8 cellular contexts compared by ENCODE assay signal in the genomic region with DNA sequence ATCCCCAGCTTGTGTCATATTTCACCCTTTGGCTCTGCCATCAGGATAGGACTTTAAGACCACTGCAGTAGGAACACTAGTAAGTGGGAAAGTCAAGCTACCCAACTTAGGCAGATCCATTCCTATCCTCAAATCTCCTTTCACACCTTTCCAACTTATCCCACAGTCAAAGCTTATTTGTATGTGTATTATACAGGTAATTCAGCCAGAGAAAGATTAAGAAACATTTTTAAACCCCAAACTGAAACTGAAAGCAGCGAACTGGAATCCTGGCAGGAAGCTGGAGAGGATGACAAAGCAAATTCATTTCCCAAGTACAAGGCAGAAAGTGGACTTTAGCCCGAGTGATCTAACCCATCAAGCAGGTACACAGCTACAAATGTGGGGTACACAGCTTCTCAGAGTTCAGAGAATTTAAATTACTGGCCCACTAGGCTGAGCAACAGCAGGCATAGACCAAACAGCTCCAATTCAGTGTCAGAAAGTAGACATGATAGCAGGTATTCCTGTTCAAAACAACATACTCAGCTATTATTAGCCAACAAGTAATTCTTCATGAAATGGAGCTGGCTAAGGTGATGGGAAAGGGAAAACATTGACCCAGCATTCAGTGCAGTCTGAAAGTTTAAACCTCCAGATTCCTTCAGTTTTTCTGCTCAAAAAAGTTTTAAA. TPM values are rescaled to one million over a fixed set of nuclear protein-coding genes. Genes with fewer than 3 reads are reported as not detected.
DNase-seq lines count a peak whose midpoint lies in the region; ATAC-seq and TF ChIP-seq lines count a peak whose summit lies in the region.

No MANE protein-coding gene starts in this region.

- H3K4me2 ChIP-seq in DOHH2 (ENCODE audit: low read length) (peak overlapping the region; percentile 85), Loucy (ENCODE audit: low read depth, low read length, poor library complexity, severe bottlenecking) (peak overlapping the region; percentile 81)

- H3K27ac Mint-ChIP-seq in T-helper 2 cell treated with Interferon-gamma antibody and Interleukin-4, amounts not matched to agents 5 μg/mL and 100 μg/mL, for 36 hours, result peak overlapping the region; percentile 98
- peak overlapping the region; percentile 91 to 96 for H3K27ac Mint-ChIP-seq in natural killer cell treated with Interleukin-12 subunit alpha and Interleukin-12 subunit beta and Interleukin-15 and Interleukin-18, amount 100 ng/mL, for 72 hours

- H3K27me3 ChIP-seq in DOHH2 (ENCODE audit: control insufficient read depth, low read length), result no peaks in the 10 kb centered on the region
- H3K27me3 ChIP-seq in Loucy (ENCODE audit: insufficient read depth, low read length, poor library complexity, severe bottlenecking), result no peaks in the 10 kb centered on the region
- H3K27me3 ChIP-seq in esophagus muscularis mucosa, result no peaks in the 10 kb centered on the region

- H4K20me1 ChIP-seq in DOHH2 (ENCODE audit: control insufficient read depth, insufficient read depth, low read depth, low read length), result no peaks in the 10 kb centered on the region
- peaks cover 17% of the 10 kb centered on the region for H4K20me1 ChIP-seq in Loucy (ENCODE audit: insufficient read depth, low read length, poor library complexity, severe bottlenecking)

- H3K4me3 Mint-ChIP-seq in T-helper 2 cell treated with Interferon-gamma antibody and Interleukin-4, amounts not matched to agents 5 μg/mL and 100 μg/mL, for 36 hours, result peak overlapping the region; percentile 85
- H3K4me3 Mint-ChIP-seq in natural killer cell treated with Interleukin-12 subunit alpha and Interleukin-12 subunit beta and Interleukin-15 and Interleukin-18, amount 100 ng/mL, for 72 hours, result peak overlapping the region; percentile 91

- H3K27ac ChIP-seq in DOHH2 (ENCODE audit: low read depth, low read length) (peak overlapping the region; percentile 91), esophagus muscularis mucosa (replicated peaks in 1 of 4) (peak overlapping the region; percentile 84 to 89 (median 87))

- peaks cover 92% of the 10 kb centered on the region for H3K79me2 ChIP-seq in DOHH2 (ENCODE audit: control insufficient read depth, low read length)
- H3K79me2 ChIP-seq in Loucy (ENCODE audit: insufficient read depth, low read length), result peaks cover 78% of the 10 kb centered on the region

- H3K4me1 ChIP-seq in DOHH2 (ENCODE audit: control insufficient read depth, low read length), result peaks cover 75% of the 10 kb centered on the region
- peaks cover 22% of the 10 kb centered on the region for H3K4me1 ChIP-seq in Loucy (ENCODE audit: insufficient read depth, low read length, poor library complexity, severe bottlenecking)
- H3K4me1 ChIP-seq in esophagus muscularis mucosa, result peaks cover 33 to 51% (median 44%) of the 10 kb centered on the region in 4 donors

- H3K27me3 Mint-ChIP-seq in T-helper 2 cell treated with Interferon-gamma antibody and Interleukin-4, amounts not matched to agents 5 μg/mL and 100 μg/mL, for 36 hours (ENCODE audit: low read depth), result no peaks in the 10 kb centered on the region
- H3K27me3 Mint-ChIP-seq in natural killer cell treated with Interleukin-12 subunit alpha and Interleukin-12 subunit beta and Interleukin-15 and Interleukin-18, amount 100 ng/mL, for 72 hours, result no peaks in the 10 kb centered on the region

- no peaks in the 10 kb centered on the region for H3K9me3 ChIP-seq in DOHH2 (ENCODE audit: control insufficient read depth, insufficient read depth, low read length)
- H3K9me3 ChIP-seq in Loucy (ENCODE audit: insufficient read depth, low read depth, low read length), result no peaks in the 10 kb centered on the region
- H3K9me3 ChIP-seq in esophagus muscularis mucosa, result no peaks in the 10 kb centered on the region

- intact Hi-C loops in esophagus muscularis mucosa (cut with DNase I), result no loop called here

- no peak overlapping the region for H2AFZ ChIP-seq in Loucy (ENCODE audit: low read length)

- peaks cover 53% of the 10 kb centered on the region for H3K4me1 Mint-ChIP-seq in T-helper 2 cell treated with Interferon-gamma antibody and Interleukin-4, amounts not matched to agents 5 μg/mL and 100 μg/mL, for 36 hours (ENCODE audit: low read depth)
- H3K4me1 Mint-ChIP-seq in natural killer cell treated with Interleukin-12 subunit alpha and Interleukin-12 subunit beta and Interleukin-15 and Interleukin-18, amount 100 ng/mL, for 72 hours (ENCODE audit: low read depth in 2 of 2), result peaks cover 35 to 49% of the 10 kb centered on the region in 2 donors

- no peaks in the 10 kb centered on the region for H3K9me3 Mint-ChIP-seq in T-helper 2 cell treated with Interferon-gamma antibody and Interleukin-4, amounts not matched to agents 5 μg/mL and 100 μg/mL, for 36 hours
- no peaks in the 10 kb centered on the region for H3K9me3 Mint-ChIP-seq in natural killer cell treated with Interleukin-12 subunit alpha and Interleukin-12 subunit beta and Interleukin-15 and Interleukin-18, amount 100 ng/mL, for 72 hours

- WGBS in esophagus muscularis mucosa, result 0% methylated on average over 2 of the region's 2 CpGs

- TF ChIP-seq CTCF in DOHH2 (IDR thresholded peaks at IDR 0.05; ENCODE audit: low read depth, low read length, poor library complexity, severe bottlenecking) (no peak), Loucy (conservative IDR thresholded peaks at IDR 0.05; ENCODE audit: low read length) (no peak), esophagus muscularis mucosa (IDR thresholded peaks at IDR 0.05) (no peak)

- no peak for TF ChIP-seq EP300 in esophagus muscularis mucosa (IDR thresholded peaks at IDR 0.05)

- H3K4me3 ChIP-seq in DOHH2 (ENCODE audit: low read length) (peak overlapping the region; percentile 70), Loucy (ENCODE audit: low read length, poor library complexity, severe bottlenecking) (peak overlapping the region; percentile 68), esophagus muscularis mucosa (peak overlapping the region; percentile 31 to 60 (median 51))

- peak; percentile 28 to 69 for ATAC-seq in natural killer cell treated with Interleukin-12 subunit alpha and Interleukin-12 subunit beta and Interleukin-15 and Interleukin-18, amount 100 ng/mL, for 72 hours
- ATAC-seq in HG02763 (IDR thresholded peaks at IDR 0.05; ENCODE audit: unreplicated experiment), result no peak
- ATAC-seq in GM21529 (IDR thresholded peaks at IDR 0.05; ENCODE audit: unreplicated experiment), result no peak

- DNase-seq in T-helper 2 cell treated with Interferon-gamma antibody and Interleukin-4, amounts not matched to agents 5 μg/mL and 100 μg/mL, for 36 hours (ENCODE audit: low spot score), result no peak
- no peak for DNase-seq in esophagus muscularis mucosa (ENCODE audit: extremely low spot score)
- DNase-seq in natural killer cell treated with Interleukin-12 subunit alpha and Interleukin-12 subunit beta and Interleukin-15 and Interleukin-18, amount 100 ng/mL, for 72 hours (ENCODE audit: low spot score), result peak; percentile 63
- no peak for DNase-seq in stimulated activated CD8-positive, alpha-beta memory T cell treated with anti-CD3 and anti-CD28 coated beads, Interleukin-4, amount 100 ng/mL, for 48 hours

- no peaks in the 10 kb centered on the region for H3K9me2 ChIP-seq in DOHH2 (replicated peaks; ENCODE audit: control insufficient read depth, low read length)
- no peaks in the 10 kb centered on the region for H3K9me2 ChIP-seq in Loucy (replicated peaks; ENCODE audit: low read depth, low read length)

- TF ChIP-seq POLR2A in esophagus muscularis mucosa (IDR thresholded peaks at IDR 0.05; ENCODE audit: low read depth), result no peak

- H3K9ac ChIP-seq in Loucy (ENCODE audit: low read depth, low read length, poor library complexity, severe bottlenecking), result peak overlapping the region; percentile 56

- peaks cover 21% of the 10 kb centered on the region for H3K36me3 Mint-ChIP-seq in T-helper 2 cell treated with Interferon-gamma antibody and Interleukin-4, amounts not matched to agents 5 μg/mL and 100 μg/mL, for 36 hours (ENCODE audit: low read depth)
- peaks cover 4% of the 10 kb centered on the region for H3K36me3 Mint-ChIP-seq in natural killer cell treated with Interleukin-12 subunit alpha and Interleukin-12 subunit beta and Interleukin-15 and Interleukin-18, amount 100 ng/mL, for 72 hours

- peaks cover 21% of the 10 kb centered on the region for H3F3A ChIP-seq in DOHH2 (ENCODE audit: control insufficient read depth, insufficient read depth)
- no peaks in the 10 kb centered on the region for H3F3A ChIP-seq in Loucy (ENCODE audit: low read depth)

- H3K36me3 ChIP-seq in DOHH2 (ENCODE audit: control insufficient read depth, low read length) (peaks cover 25% of the 10 kb centered on the region), Loucy (ENCODE audit: insufficient read depth, low read length) (peaks cover 17% of the 10 kb centered on the region), esophagus muscularis mucosa (peaks cover 0 to 14% (median 7%) of the 10 kb centered on the region in 4 donors)

RNA-seq across cellular contexts. Expression of a gene that starts 39.1 kb away (rescaled TPM):
- total RNA-seq in esophagus muscularis mucosa, result 100 to 1,000 TPM in 3 of 4 donors, 10 to 100 TPM in 1; 88.8 to 109 (median 104) TPM
- total RNA-seq in natural killer cell treated with Interleukin-12 subunit alpha and Interleukin-12 subunit beta and Interleukin-15 and Interleukin-18, amount 100 ng/mL, for 72 hours, result 10 to 100 TPM; 68.1 to 70.0 TPM

Comparison
In these comparisons a context has a peak if more than half of its experiments do, and no peak if none do; other contexts are left out.
1. ATAC-seq: peak in natural killer cell treated with Interleukin-12 subunit alpha and Interleukin-12 subunit beta and Interleukin-15 and Interleukin-18, amount 100 ng/mL, for 72 hours (2 of 2); none in HG02763 (single experiment) and GM21529 (single experiment).
2. Peak in every context shown above with its lines, with median percentiles within 50 percentile points of each other: H3K4me3 ChIP-seq.